ENCODE assay signal across 8 cellular contexts in the genomic region with DNA sequence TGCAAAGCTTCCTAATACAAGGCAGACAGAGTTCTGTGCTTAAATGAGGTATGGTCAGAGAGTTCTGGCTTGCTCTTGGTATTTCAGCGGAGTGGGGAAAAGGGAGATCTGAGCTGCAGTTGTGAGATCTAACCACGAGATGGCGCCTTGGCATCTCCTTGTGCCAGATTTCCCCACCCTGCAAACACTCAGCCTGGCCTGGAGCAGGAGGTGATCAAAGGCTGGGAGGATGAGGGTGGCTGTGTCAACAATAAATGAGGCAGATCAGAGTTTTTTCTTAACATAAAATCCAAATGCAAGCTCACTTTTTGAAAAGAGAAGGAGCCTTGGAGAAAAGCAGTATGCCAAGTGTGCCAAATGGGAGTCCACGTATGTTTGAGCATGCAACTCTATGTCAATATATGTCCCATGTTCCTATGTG. TPM values are rescaled to one million over a fixed set of nuclear protein-coding genes. Genes with fewer than 3 reads are reported as not detected.
DNase-seq lines count a peak whose midpoint lies in the region; TF ChIP-seq lines count a peak whose summit lies in the region.

No MANE protein-coding gene starts in this region.

- no peak overlapping the region for H3K4me3 ChIP-seq in HL-60 (replicated peaks; ENCODE audit: insufficient read depth, low read length)
- no peak overlapping the region for H3K4me3 ChIP-seq in NT2/D1 (ENCODE audit: insufficient read length, low read depth)
- no peak overlapping the region for H3K4me3 ChIP-seq in epithelial cell of proximal tubule (ENCODE audit: low read depth, low read length)

- peaks cover 18% of the 10 kb centered on the region for H3K4me1 ChIP-seq in NT2/D1 (ENCODE audit: insufficient read depth, insufficient read length)

- H3K9me3 ChIP-seq in NT2/D1 (ENCODE audit: insufficient read depth, low read length): no peaks in the 10 kb centered on the region

- peak; percentile 85 for TF ChIP-seq CTCF in HL-60 (IDR thresholded peaks at IDR 0.05; ENCODE audit: insufficient read depth, low read length)
- TF ChIP-seq CTCF in epithelial cell of proximal tubule (conservative IDR thresholded peaks at IDR 0.05; ENCODE audit: low read depth, low read length): peak; percentile 93

- H3K9ac ChIP-seq in NT2/D1 (ENCODE audit: insufficient read length, low read depth): peak overlapping the region; percentile 24

- DNase-seq in COLO829 (ENCODE audit: low spot score) (peak; percentile 85), HL-60 (ENCODE audit: low read depth in 1 of 2, low spot score in 1 of 2) (peak; percentile 34 to 65), NT2/D1 (ENCODE audit: low read depth, low spot score) (peak; percentile 78), epithelial cell of proximal tubule (ENCODE audit: low read depth) (no peak), myocyte (ENCODE audit: low read depth) (peak; percentile 78), superior temporal gyrus (ENCODE audit: extremely low spot score) (peak; percentile 92), cortex of kidney (lab: John Stamatoyannopoulos, UW) (no peak)
- peak; percentile 83 for DNase-seq in activated CD8-positive, alpha-beta memory T cell treated with anti-CD3 and anti-CD28 coated beads, Interleukin-2, amount 50 U/mL, for 48 hours

- H3K27me3 ChIP-seq in HL-60 (ENCODE audit: insufficient read depth, poor library complexity, severe bottlenecking) (no peaks in the 10 kb centered on the region), NT2/D1 (ENCODE audit: insufficient read depth, insufficient read length) (peaks cover 40% of the 10 kb centered on the region)

- peaks cover 32% of the 10 kb centered on the region for H3K36me3 ChIP-seq in NT2/D1 (ENCODE audit: insufficient read depth, insufficient read length, low read length)

- no peak overlapping the region for H3K27ac ChIP-seq in HL-60 (replicated peaks)

RNA-seq across cellular contexts. Expression of a gene that starts 4.1 kb away (rescaled TPM):
- 1.0 TPM in 2 replicates for total RNA-seq in epithelial cell of proximal tubule
- 0.31 TPM in 1 of 2 replicates, not detected in the other for total RNA-seq in myocyte
- polyA plus RNA-seq in myocyte (2012): 0.77 TPM

RNA-seq across cellular contexts. Expression of a gene that starts 11.4 kb away (rescaled TPM):
- total RNA-seq in epithelial cell of proximal tubule: 12.5 and 15.2 TPM in 2 replicates
- total RNA-seq in myocyte: 44.1 and 58.6 TPM in 2 replicates
- 69.7 TPM for polyA plus RNA-seq in myocyte (2012)

RNA-seq across cellular contexts. Expression of a gene that starts 11.8 kb away (rescaled TPM):
- total RNA-seq in epithelial cell of proximal tubule (26.2 and 45.7 TPM in 2 replicates), myocyte (81.1 and 81.3 TPM in 2 replicates)
- polyA plus RNA-seq in myocyte (2012): 46.3 TPM

Comparison
In these comparisons a context has a peak if more than half of its experiments do, and no peak if none do; other contexts are left out.
1. DNase-seq: peak in COLO829 (single experiment), HL-60 (2 of 2), NT2/D1 (single experiment), activated CD8-positive, alpha-beta memory T cell treated with anti-CD3 and anti-CD28 coated beads, Interleukin-2, amount 50 U/mL, for 48 hours (single experiment), myocyte (single experiment) and superior temporal gyrus (single experiment); none in epithelial cell of proximal tubule (single experiment) and cortex of kidney (single experiment).